ENCODE assay signal across 33 cellular contexts in the genomic region with DNA sequence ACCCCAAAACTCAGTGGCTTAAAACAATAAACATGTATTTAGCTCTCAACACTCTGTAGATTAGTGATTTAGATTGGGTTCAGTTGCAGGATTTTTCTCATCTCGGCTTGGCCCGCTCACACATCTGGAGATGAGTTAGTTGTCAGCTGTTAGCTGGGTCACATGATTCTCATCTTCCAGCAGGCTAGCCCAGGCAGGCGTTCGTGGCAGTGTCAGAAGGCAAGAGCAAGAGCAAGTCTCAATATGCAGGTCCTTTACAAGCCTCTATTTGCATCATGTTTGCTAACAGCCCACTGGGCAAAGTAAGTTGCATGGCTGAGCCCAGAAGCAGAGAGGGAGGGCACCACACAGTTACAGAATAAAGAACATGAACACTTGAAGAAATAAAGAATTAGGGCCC.
DNase-seq lines count a peak whose midpoint lies in the region; ATAC-seq, FAIRE-seq and TF ChIP-seq lines count a peak whose summit lies in the region.
"Had no signal": no experiment of that assay in that cellular context is flagged by ENCODE, and none has a peak within 500 bp of the region (broad histone marks: within the 10 kb centered on the region; RNA-seq: fewer than 3 reads in every experiment).

No MANE protein-coding gene starts in this region.

- no peaks in the 10 kb centered on the region for H3K36me3 ChIP-seq in mammary epithelial cell (ENCODE audit: insufficient read depth, low read length)
- no peaks in the 10 kb centered on the region for H3K36me3 ChIP-seq in bronchial epithelial cell (ENCODE audit: control insufficient read depth, insufficient read depth, low read length)
- H3K36me3 ChIP-seq: ascending aorta, cardiac muscle cell, esophagus squamous epithelium, neural progenitor cell, pancreas, SJSA1, upper lobe of right lung, WERI-Rb-1 had no signal

- dilution Hi-C loops in mammary epithelial cell (cut with HindIII; ENCODE audit: low sequenced_read_pairs) = no loop called here

- H3K4me3 ChIP-seq in mammary epithelial cell (replicated peaks in 1 of 3; ENCODE audit: insufficient read depth in 1 of 3, low read depth in 2 of 3, low read length in 3 of 3) (no peak overlapping the region), bronchial epithelial cell (ENCODE audit: low read depth, low read length) (no peak overlapping the region)
- H3K4me3 ChIP-seq: ascending aorta, cardiac muscle cell, coronary artery, esophagus squamous epithelium, neural progenitor cell, pancreas, SJSA1, upper lobe of right lung had no signal

- TF ChIP-seq CTCF in mammary epithelial cell (conservative IDR thresholded peaks at IDR 0.05 in 1 of 2, IDR thresholded peaks at IDR 0.05 in 1 of 2; ENCODE audit: extremely low read depth in 1 of 2, insufficient read depth in 1 of 2, low read depth in 1 of 2, low read length in 2 of 2) (no peak), MCF 10A (IDR thresholded peaks at IDR 0.05; ENCODE audit: unreplicated experiment) (no peak), bronchial epithelial cell (IDR thresholded peaks at IDR 0.05; ENCODE audit: insufficient read depth, low read length, severe bottlenecking) (no peak), foreskin keratinocyte (conservative IDR thresholded peaks at IDR 0.05) (no peak)

- no peak overlapping the region for H3K9ac ChIP-seq in mammary epithelial cell (ENCODE audit: insufficient read depth, low read length)
- H3K9ac ChIP-seq: neural progenitor cell had no signal

- H3K9me3 Mint-ChIP-seq in MCF 10A (ENCODE audit: unreplicated experiment) = no peaks in the 10 kb centered on the region
- peaks cover 4% of the 10 kb centered on the region for H3K9me3 Mint-ChIP-seq in activated T-helper 2 cell treated with anti-CD3 and anti-CD28 coated beads, Interferon-gamma antibody, Interleukin-2, Interleukin-4, amounts not matched to agents 10 μg/mL and 5 μg/mL and 100 μg/mL, durations not matched to agents 14 hours and 24 hours and 36 hours
- H3K9me3 Mint-ChIP-seq: memory B cell, neural progenitor cell had no signal

- no peaks in the 10 kb centered on the region for H3K9me3 ChIP-seq in mammary epithelial cell (replicated peaks; ENCODE audit: insufficient read depth, low read length)
- H3K9me3 ChIP-seq: ascending aorta, esophagus squamous epithelium, pancreas, SJSA1, upper lobe of right lung had no signal

- no peak overlapping the region for H3K4me2 ChIP-seq in mammary epithelial cell (ENCODE audit: insufficient read depth, low read depth, low read length)
- H3K4me2 ChIP-seq: neural progenitor cell had no signal

- BruUV-seq in mammary epithelial cell (replicated peaks; lab: Mats Ljungman, UMichigan) (no TSS peak), MCF 10A (replicated peaks; lab: Mats Ljungman, UMichigan) (no TSS peak)

- H3K36me3 Mint-ChIP-seq in MCF 10A (ENCODE audit: insufficient read depth, unreplicated experiment) = no peaks in the 10 kb centered on the region
- no peaks in the 10 kb centered on the region for H3K36me3 Mint-ChIP-seq in activated T-helper 2 cell treated with anti-CD3 and anti-CD28 coated beads, Interferon-gamma antibody, Interleukin-2, Interleukin-4, amounts not matched to agents 10 μg/mL and 5 μg/mL and 100 μg/mL, durations not matched to agents 14 hours and 24 hours and 36 hours (ENCODE audit: low read depth)
- H3K36me3 Mint-ChIP-seq: memory B cell, neural progenitor cell had no signal

- no peaks in the 10 kb centered on the region for H3K79me2 ChIP-seq in mammary epithelial cell (ENCODE audit: insufficient read depth, low read length)

- H3K4me1 ChIP-seq in mammary epithelial cell (ENCODE audit: insufficient read depth, low read length) (no peaks in the 10 kb centered on the region), foreskin keratinocyte (peaks cover 3% of the 10 kb centered on the region)
- H3K4me1 ChIP-seq: ascending aorta, neural progenitor cell, pancreas, SJSA1, upper lobe of right lung had no signal

- H3K4me1 Mint-ChIP-seq in MCF 10A (ENCODE audit: insufficient read depth, unreplicated experiment) = no peaks in the 10 kb centered on the region
- peaks cover 11% of the 10 kb centered on the region for H3K4me1 Mint-ChIP-seq in activated T-helper 2 cell treated with anti-CD3 and anti-CD28 coated beads, Interferon-gamma antibody, Interleukin-2, Interleukin-4, amounts not matched to agents 10 μg/mL and 5 μg/mL and 100 μg/mL, durations not matched to agents 14 hours and 24 hours and 36 hours (ENCODE audit: low read depth)
- H3K4me1 Mint-ChIP-seq: activated CD4-positive, alpha-beta T cell treated with anti-CD3 and anti-CD28 coated beads, Interleukin-2, amount 10 ng/mL, durations not matched to agents 7 days and 5 days; endodermal cell; neural progenitor cell had no signal

- peak; percentile 62 for ATAC-seq in foreskin keratinocyte
- no peak for ATAC-seq in HG03135 (IDR thresholded peaks at IDR 0.05; ENCODE audit: unreplicated experiment)
- ATAC-seq: left lobe of liver; pancreas; stimulated activated naive CD8-positive, alpha-beta T cell treated with anti-CD3 and anti-CD28 coated beads, Interleukin-15, Interleukin-2, amounts not matched to agents 100 U/mL and 50 U/mL, for 24 hours; upper lobe of right lung had no signal

- in situ Hi-C loops in mammary epithelial cell (cut with MboI; ENCODE audit: low sequenced_read_pairs in 2 of 2) = no loop called here

- no peak for FAIRE-seq in bronchial epithelial cell (lab: Jason Lieb, UNC)
- FAIRE-seq: pancreas had no signal

- intact Hi-C loops in mammary epithelial cell (cut with micrococcal nuclease) = no loop called here
- intact Hi-C loops in MCF 10A (cut with micrococcal nuclease) = no loop called here
- intact Hi-C loops in activated T-helper 2 cell treated with anti-CD3 and anti-CD28 coated beads, Interferon-gamma antibody, Interleukin-2, Interleukin-4, amounts not matched to agents 10 μg/mL and 5 μg/mL and 100 μg/mL, durations not matched to agents 14 hours and 24 hours and 36 hours (cut with micrococcal nuclease) = no loop called here

- peak; percentile 57 for DNase-seq in mammary epithelial cell
- DNase-seq in MCF 10A (ENCODE audit: unreplicated experiment) = no peak
- peak; percentile 64 for DNase-seq in bronchial epithelial cell (ENCODE audit: low read depth)
- DNase-seq in foreskin keratinocyte = peak; percentile 84 to 92
- no peak for DNase-seq in activated CD4-positive, CD25-positive, alpha-beta regulatory T cell treated with anti-CD3 and anti-CD28 coated beads, Interleukin-2, amount 50 U/mL, for 72 hours
- no peak for DNase-seq in activated T-helper 2 cell treated with anti-CD3 and anti-CD28 coated beads, Interferon-gamma antibody, Interleukin-2, Interleukin-4, amounts not matched to agents 10 μg/mL and 5 μg/mL and 100 μg/mL, durations not matched to agents 14 hours and 24 hours and 36 hours (ENCODE audit: low spot score)
- no peak for DNase-seq in NCI-H128 (lab: John Stamatoyannopoulos, UW; ENCODE audit: unreplicated experiment)
- DNase-seq: activated CD4-positive, alpha-beta T cell treated with anti-CD3 and anti-CD28 coated beads, Interleukin-2, amount 10 ng/mL, durations not matched to agents 7 days and 5 days; activated T-cell treated with anti-CD3 and anti-CD28 coated beads, Interleukin-2, amount 50 U/mL, for 48 hours; DMS79 treated with DMSO at 0.1 percent for 48 hours; endodermal cell; esophagus squamous epithelium; GF-D8; IMR-90; NCI-H1930; NCI-H345; NCI-H82; pancreas; retina; RPMI8226; stimulated activated CD4-positive, alpha-beta T cell treated with anti-CD3 and anti-CD28 coated beads, Interleukin-1b, Interleukin-23, amount 100 ng/mL, for 48 hours; stimulated activated naive CD8-positive, alpha-beta T cell treated with anti-CD3 and anti-CD28 coated beads, Interleukin-15, Interleukin-2, amounts not matched to agents 100 U/mL and 50 U/mL, for 24 hours; T1000; upper lobe of right lung; WERI-Rb-1 had no signal

- H3K27ac Mint-ChIP-seq in MCF 10A (ENCODE audit: low read depth, unreplicated experiment) = no peak overlapping the region
- no peak overlapping the region for H3K27ac Mint-ChIP-seq in activated T-helper 2 cell treated with anti-CD3 and anti-CD28 coated beads, Interferon-gamma antibody, Interleukin-2, Interleukin-4, amounts not matched to agents 10 μg/mL and 5 μg/mL and 100 μg/mL, durations not matched to agents 14 hours and 24 hours and 36 hours
- H3K27ac Mint-ChIP-seq: activated CD4-positive, alpha-beta T cell treated with anti-CD3 and anti-CD28 coated beads, Interleukin-2, amount 10 ng/mL, durations not matched to agents 7 days and 5 days; endodermal cell; memory B cell; neural progenitor cell had no signal

- H2AFZ ChIP-seq in mammary epithelial cell (ENCODE audit: low read depth, low read length) = peak overlapping the region; percentile 7
- H2AFZ ChIP-seq: neural progenitor cell had no signal

- H3K27ac ChIP-seq in mammary epithelial cell (ENCODE audit: insufficient read depth, low read depth, low read length) = no peak overlapping the region
- H3K27ac ChIP-seq in foreskin keratinocyte = no peak overlapping the region
- H3K27ac ChIP-seq: ascending aorta, cardiac muscle cell, coronary artery, esophagus squamous epithelium, neural progenitor cell, pancreas, SJSA1, upper lobe of right lung, WERI-Rb-1 had no signal

- POLR2A ChIA-PET in MCF 10A (lab: Yijun Ruan, JAX) = no interaction called here

- WGBS in mammary epithelial cell (ENCODE audit: low coverage, missing lambda C conversion rate) = 51% methylated on average over 4 of the region's 4 CpGs

- no peaks in the 10 kb centered on the region for H4K20me1 ChIP-seq in mammary epithelial cell (ENCODE audit: insufficient read depth, low read length)

- H3K27me3 ChIP-seq in mammary epithelial cell (ENCODE audit: insufficient read depth, low read length) (no peaks in the 10 kb centered on the region), bronchial epithelial cell (ENCODE audit: control insufficient read depth, insufficient read depth, low read length) (no peaks in the 10 kb centered on the region), foreskin keratinocyte (no peaks in the 10 kb centered on the region)
- H3K27me3 ChIP-seq: ascending aorta, cardiac muscle cell, esophagus squamous epithelium, neural progenitor cell, pancreas, SJSA1, upper lobe of right lung had no signal

- H3K27me3 Mint-ChIP-seq in MCF 10A (ENCODE audit: insufficient read depth, unreplicated experiment) = no peaks in the 10 kb centered on the region
- no peaks in the 10 kb centered on the region for H3K27me3 Mint-ChIP-seq in activated T-helper 2 cell treated with anti-CD3 and anti-CD28 coated beads, Interferon-gamma antibody, Interleukin-2, Interleukin-4, amounts not matched to agents 10 μg/mL and 5 μg/mL and 100 μg/mL, durations not matched to agents 14 hours and 24 hours and 36 hours (ENCODE audit: low read depth)
- H3K27me3 Mint-ChIP-seq: activated CD4-positive, alpha-beta T cell treated with anti-CD3 and anti-CD28 coated beads, Interleukin-2, amount 10 ng/mL, durations not matched to agents 7 days and 5 days; memory B cell had no signal

- no peak overlapping the region for H3K4me3 Mint-ChIP-seq in MCF 10A (ENCODE audit: unreplicated experiment)
- H3K4me3 Mint-ChIP-seq in activated T-helper 2 cell treated with anti-CD3 and anti-CD28 coated beads, Interferon-gamma antibody, Interleukin-2, Interleukin-4, amounts not matched to agents 10 μg/mL and 5 μg/mL and 100 μg/mL, durations not matched to agents 14 hours and 24 hours and 36 hours (ENCODE audit: low read depth) = no peak overlapping the region
- H3K4me3 Mint-ChIP-seq: activated CD4-positive, alpha-beta T cell treated with anti-CD3 and anti-CD28 coated beads, Interleukin-2, amount 10 ng/mL, durations not matched to agents 7 days and 5 days; endodermal cell; memory B cell; neural progenitor cell had no signal

- CTCF ChIA-PET in mammary epithelial cell (lab: Charles Lee; ENCODE audit: low non-redundant PET) (no interaction called here), MCF 10A (lab: Yijun Ruan, JAX) (interaction anchor here (0.9 kb wide), 1 partner anchor 10 kb away, joined by 3 read pairs; no protein-coding TSS in a partner anchor)

Comparison
In these comparisons a context has a peak if more than half of its experiments do, and no peak if none do; other contexts are left out.
1. DNase-seq: peak in mammary epithelial cell (single experiment), bronchial epithelial cell (single experiment) and foreskin keratinocyte (2 of 2); none in MCF 10A (single experiment), activated CD4-positive, CD25-positive, alpha-beta regulatory T cell treated with anti-CD3 and anti-CD28 coated beads, Interleukin-2, amount 50 U/mL, for 72 hours (single experiment), activated T-helper 2 cell treated with anti-CD3 and anti-CD28 coated beads, Interferon-gamma antibody, Interleukin-2, Interleukin-4, amounts not matched to agents 10 μg/mL and 5 μg/mL and 100 μg/mL, durations not matched to agents 14 hours and 24 hours and 36 hours (single experiment) and NCI-H128 (single experiment).